In genomic region chr5:74530316-74530917, GRCh38 we compare ENCODE assay signal across 26 cellular contexts.
"Had no signal": no experiment of that assay in that cellular context is flagged by ENCODE, and none has a peak within 500 bp of the region (broad histone marks: within the 10 kb centered on the region; RNA-seq: fewer than 3 reads in every experiment).

No MANE protein-coding gene starts in this region.

- H3K36me3 Mint-ChIP-seq: activated naive CD8-positive, alpha-beta T cell; neural progenitor cell had no signal

- H3K27ac Mint-ChIP-seq: activated naive CD8-positive, alpha-beta T cell; activated T-cell treated with anti-CD3 and anti-CD28 coated beads, Interleukin-2, amount 50 U/mL, for 72 hours; dendritic cell treated with granulocyte-macrophage colony-stimulating factor and Interleukin-4, amounts not matched to agents 40 ng/mL and 50 ng/mL, for 4 days; endodermal cell; natural killer cell; neural progenitor cell had no signal

- H3K4me1 Mint-ChIP-seq: natural killer cell, neural progenitor cell had no signal

- DNase-seq: activated CD4-positive, alpha-beta T cell treated with anti-CD3 and anti-CD28 coated beads for 4 hours; activated CD4-positive, alpha-beta T cell treated with anti-CD3 and anti-CD28 coated beads, Interleukin-2, amount 50 U/mL, for 4 hours; activated CD4-positive, CD25-positive, alpha-beta regulatory T cell; activated naive CD4-positive, alpha-beta T cell; activated T-cell treated with anti-CD3 and anti-CD28 coated beads for 4 hours; activated T-cell treated with anti-CD3 and anti-CD28 coated beads, Interleukin-2, amount 50 U/mL, for 72 hours; central memory CD4-positive, alpha-beta T cell; endodermal cell; foreskin melanocyte; heart right ventricle; left lung; lower lobe of right lung; mesenchymal stem cell; natural killer cell; occipital lobe; stimulated activated CD4-positive, alpha-beta T cell treated with anti-CD3 and anti-CD28 coated beads, Interleukin-15, amount 100 ng/mL, for 24 hours; stimulated activated CD4-positive, alpha-beta T cell treated with anti-CD3 and anti-CD28 coated beads, Interleukin-2, amount 100 ng/mL, for 24 hours; stimulated activated naive CD4-positive, alpha-beta T cell; transverse colon had no signal

- H2AFZ ChIP-seq: neural progenitor cell had no signal

- H3K4me3 Mint-ChIP-seq: activated naive CD8-positive, alpha-beta T cell; activated T-cell treated with anti-CD3 and anti-CD28 coated beads, Interleukin-2, amount 50 U/mL, for 72 hours; dendritic cell treated with granulocyte-macrophage colony-stimulating factor and Interleukin-4, amounts not matched to agents 40 ng/mL and 50 ng/mL, for 4 days; endodermal cell; natural killer cell; neural progenitor cell had no signal

- H3K27me3 Mint-ChIP-seq: dendritic cell treated with granulocyte-macrophage colony-stimulating factor and Interleukin-4, amounts not matched to agents 40 ng/mL and 50 ng/mL, for 4 days had no signal

- H3K36me3 ChIP-seq: breast epithelium, esophagus muscularis mucosa, heart right ventricle, left lung, lower lobe of right lung, right atrium auricular region, transverse colon had no signal

- H3K9ac ChIP-seq: neural progenitor cell had no signal

- H3K4me2 ChIP-seq: neural progenitor cell had no signal

- H3K27ac ChIP-seq: breast epithelium, esophagus muscularis mucosa, heart right ventricle, left lung, lower lobe of right lung, neural progenitor cell, right atrium auricular region, transverse colon had no signal

- ATAC-seq: activated T-cell treated with anti-CD3 and anti-CD28 coated beads, Interleukin-2, amount 50 U/mL, for 72 hours; heart right ventricle; left lung; lower lobe of right lung; natural killer cell had no signal

- H3K4me3 ChIP-seq: breast epithelium, esophagus muscularis mucosa, heart right ventricle, left lung, lower lobe of right lung, neural progenitor cell, right atrium auricular region, transverse colon had no signal

- H3K27me3 ChIP-seq: breast epithelium, esophagus muscularis mucosa, heart right ventricle, left lung, neural progenitor cell, right atrium auricular region, transverse colon had no signal

- H3K4me1 ChIP-seq: breast epithelium, heart right ventricle, left lung, lower lobe of right lung, right atrium auricular region, transverse colon had no signal

- FAIRE-seq: islet of Langerhans had no signal
